In genomic region chr4:3075652-3075981, GRCh38 we compare ENCODE assay signal across 7 cellular contexts. TPM values are rescaled to one million over a fixed set of nuclear protein-coding genes. Genes with fewer than 3 reads are reported as not detected.
DNase-seq lines count a peak whose midpoint lies in the region; ATAC-seq and TF ChIP-seq lines count a peak whose summit lies in the region.

No MANE protein-coding gene starts in this region.

- H3K27ac ChIP-seq in H9 (ENCODE audit: insufficient read length, low read depth, low read length) (no peak overlapping the region), iPS DF 6.9 (ENCODE audit: low read length) (no peak overlapping the region)

- no peak overlapping the region for H3K18ac ChIP-seq in H9 (ENCODE audit: insufficient read length, low read depth, low read length)

- CTCF ChIA-PET in activated B cell treated with CpG ODN at 0.5 μM for 24 hours (lab: Charles Lee), result no interaction called here

- DNase-seq in H9 (no peak), activated B cell treated with CpG ODN at 0.5 μM for 24 hours (no peak), iPS DF 6.9 (ENCODE audit: low read depth, low spot score) (no peak), midbrain (lab: John Stamatoyannopoulos, UW) (no peak), NCI-H524 treated with DMSO at 0.1 percent for 48 hours (lab: John Stamatoyannopoulos, UW) (no peak)

- H3K27me3 ChIP-seq in H9 (ENCODE audit: insufficient read depth, low read length), result no peaks in the 10 kb centered on the region
- H3K27me3 ChIP-seq in iPS DF 6.9 (ENCODE audit: control insufficient read depth, insufficient read depth, low read length), result no peaks in the 10 kb centered on the region

- H2BK5ac ChIP-seq in H9 (ENCODE audit: insufficient read length, low read length), result no peak overlapping the region

- no peak overlapping the region for H3T11ph ChIP-seq in H9 (ENCODE audit: low read length)

- H3K27me3 Mint-ChIP-seq in H9 (ENCODE audit: low read depth) (peaks cover 1% of the 10 kb centered on the region; the same call in 1 of the 2 replicates), activated B cell treated with CpG ODN at 0.5 μM for 24 hours (no peaks in the 10 kb centered on the region)
- H3K27me3 Mint-ChIP-seq in stimulated activated memory B cell treated with anti-CD40 and anti-IgM and Interleukin-4, amounts not matched to agents 10 μg/mL and 1 μg/mL and 100 μg/mL, for 72 hours, result no peaks in the 10 kb centered on the region

- H3K4me1 ChIP-seq in H9 (ENCODE audit: insufficient read depth, low read length) (no peaks in the 10 kb centered on the region; the same call in 1 of the 2 replicates), iPS DF 6.9 (ENCODE audit: control insufficient read depth, insufficient read depth, low read length) (no peaks in the 10 kb centered on the region)

- no peak overlapping the region for H3K14ac ChIP-seq in H9 (ENCODE audit: insufficient read depth, low read length)

- H3K23ac ChIP-seq in H9 (ENCODE audit: insufficient read length, low read depth, low read length), result no peak overlapping the region

- H3K4me2 ChIP-seq in H9 (ENCODE audit: insufficient read depth, insufficient read length, low read length), result peak overlapping the region; percentile 97

- H3K4me1 Mint-ChIP-seq in H9, result peaks cover 11 to 14% of the 10 kb centered on the region in 2 experiments
- H3K4me1 Mint-ChIP-seq in activated B cell treated with CpG ODN at 0.5 μM for 24 hours, result peaks cover 53% of the 10 kb centered on the region
- peaks cover 56% of the 10 kb centered on the region for H3K4me1 Mint-ChIP-seq in stimulated activated memory B cell treated with anti-CD40 and anti-IgM and Interleukin-4, amounts not matched to agents 10 μg/mL and 1 μg/mL and 100 μg/mL, for 72 hours

- no peak for ATAC-seq in activated B cell treated with CpG ODN at 0.5 μM for 24 hours (ENCODE audit: low read depth)
- ATAC-seq in stimulated activated memory B cell treated with anti-CD40 and anti-IgM and Interleukin-4, amounts not matched to agents 10 μg/mL and 1 μg/mL and 100 μg/mL, for 72 hours, result no peak
- no peak for ATAC-seq in GM21526 (IDR thresholded peaks at IDR 0.05; ENCODE audit: low FRiP score, unreplicated experiment)

- H3K36me3 Mint-ChIP-seq in H9 (ENCODE audit: insufficient read depth in 1 of 3, low read depth in 3 of 3), result no peaks in the 10 kb centered on the region; a peak in 3 of 7 replicates
- peaks cover 7% of the 10 kb centered on the region for H3K36me3 Mint-ChIP-seq in activated B cell treated with CpG ODN at 0.5 μM for 24 hours (ENCODE audit: low read depth)
- peaks cover 26% of the 10 kb centered on the region for H3K36me3 Mint-ChIP-seq in stimulated activated memory B cell treated with anti-CD40 and anti-IgM and Interleukin-4, amounts not matched to agents 10 μg/mL and 1 μg/mL and 100 μg/mL, for 72 hours

- H4K5ac ChIP-seq in H9 (ENCODE audit: insufficient read length, low read depth, low read length), result no peak overlapping the region

- no peak overlapping the region for H2BK12ac ChIP-seq in H9 (ENCODE audit: insufficient read length, low read depth, low read length)

- H2BK20ac ChIP-seq in H9 (ENCODE audit: low read depth, low read length, poor library complexity, severe bottlenecking), result no peak overlapping the region

- H3K79me1 ChIP-seq in H9 (ENCODE audit: insufficient read depth, low read depth, low read length, poor library complexity, severe bottlenecking), result peaks cover 12% of the 10 kb centered on the region

- intact Hi-C loops in activated B cell treated with CpG ODN at 0.5 μM for 24 hours (cut with micrococcal nuclease), result loop anchor here (5.0 to 10.0 kb wide), 4 partner anchors 312 to 1361 kb away; partner anchors contain the start of genes FAM193A and SLBP

- H2BK15ac ChIP-seq in H9 (ENCODE audit: low read depth, low read length), result no peak overlapping the region

- H3K4me3 ChIP-seq in iPS DF 6.9 (ENCODE audit: low read length), result peak overlapping the region; percentile 39; the same call in 1 of the 2 replicates

- H4K91ac ChIP-seq in H9 (ENCODE audit: insufficient read length, low read depth, low read length), result no peak overlapping the region

- H2BK120ac ChIP-seq in H9 (ENCODE audit: low read depth, low read length, poor library complexity, severe bottlenecking), result no peak overlapping the region

- H3K27ac Mint-ChIP-seq in H9, result peak overlapping the region; percentile 23 to 76 (median 57); a peak in 4 of 7 replicates
- H3K27ac Mint-ChIP-seq in activated B cell treated with CpG ODN at 0.5 μM for 24 hours, result peak overlapping the region; percentile 95
- H3K27ac Mint-ChIP-seq in stimulated activated memory B cell treated with anti-CD40 and anti-IgM and Interleukin-4, amounts not matched to agents 10 μg/mL and 1 μg/mL and 100 μg/mL, for 72 hours, result peak overlapping the region; percentile 84

- H2AFZ ChIP-seq in H9 (ENCODE audit: low read length), result no peak overlapping the region

- WGBS in H9 (ENCODE audit: extremely low coverage, insufficient read length, low lambda C conversion rate), result 100% methylated on average over 1 of the region's 8 CpGs
- WGBS in iPS DF 6.9 (ENCODE audit: insufficient coverage, insufficient read length), result 100% methylated on average over 2 of the region's 8 CpGs

- H3K79me2 ChIP-seq in H9 (ENCODE audit: insufficient read depth, low read length), result peaks cover 25% of the 10 kb centered on the region; the same call in 1 of the 2 replicates

- H3K56ac ChIP-seq in H9 (ENCODE audit: insufficient read length, low read depth, low read length), result no peak overlapping the region

- H3K9me3 ChIP-seq in H9 (ENCODE audit: control insufficient read depth, low read depth, low read length) (no peaks in the 10 kb centered on the region), iPS DF 6.9 (ENCODE audit: control insufficient read depth, insufficient read depth, low read length) (no peaks in the 10 kb centered on the region)

- no peak overlapping the region for H4K8ac ChIP-seq in H9 (replicated peaks; ENCODE audit: insufficient read length, low read depth, low read length)

- H3K4ac ChIP-seq in H9 (ENCODE audit: low read depth, low read length), result no peak overlapping the region

- TF ChIP-seq CTCF in H9 (conservative IDR thresholded peaks at IDR 0.05) (no peak), activated B cell treated with CpG ODN at 0.5 μM for 24 hours (IDR thresholded peaks at IDR 0.05) (no peak)

- H3K9me3 Mint-ChIP-seq in H9, result no peaks in the 10 kb centered on the region
- H3K9me3 Mint-ChIP-seq in activated B cell treated with CpG ODN at 0.5 μM for 24 hours, result no peaks in the 10 kb centered on the region
- H3K9me3 Mint-ChIP-seq in stimulated activated memory B cell treated with anti-CD40 and anti-IgM and Interleukin-4, amounts not matched to agents 10 μg/mL and 1 μg/mL and 100 μg/mL, for 72 hours, result no peaks in the 10 kb centered on the region

- peaks cover 2% of the 10 kb centered on the region for H4K20me1 ChIP-seq in H9 (ENCODE audit: control insufficient read depth, insufficient read depth, insufficient read length)

- peaks cover 8% of the 10 kb centered on the region for H3K23me2 ChIP-seq in H9 (ENCODE audit: insufficient read length, low read depth, low read length, poor library complexity, severe bottlenecking)

- H3K36me3 ChIP-seq in iPS DF 6.9 (ENCODE audit: control insufficient read depth, insufficient read depth, low read length), result no peaks in the 10 kb centered on the region

- H2AK5ac ChIP-seq in H9 (ENCODE audit: insufficient read length, low read length), result no peak overlapping the region

- POLR2A ChIA-PET in activated B cell treated with CpG ODN at 0.5 μM for 24 hours (lab: Charles Lee), result interaction anchor here (0.7 to 4.3 kb wide), 11 partner anchors 11 to 540 kb away, joined by 3 to 29 read pairs (median 5); no protein-coding TSS in a partner anchor

- H3K9ac ChIP-seq in H9 (ENCODE audit: extremely low read depth, insufficient read length, low read length), result peak overlapping the region; percentile 73

- H3K4me3 Mint-ChIP-seq in H9 (peak overlapping the region; percentile 92 to 96), activated B cell treated with CpG ODN at 0.5 μM for 24 hours (peak overlapping the region; percentile 92)
- H3K4me3 Mint-ChIP-seq in stimulated activated memory B cell treated with anti-CD40 and anti-IgM and Interleukin-4, amounts not matched to agents 10 μg/mL and 1 μg/mL and 100 μg/mL, for 72 hours, result peak overlapping the region; percentile 93

RNA-seq across cellular contexts. Expression of gene HTT, which starts 1.1 kb away (rescaled TPM):
- total RNA-seq in H9 (2021) (60.9 and 64.4 TPM in 2 replicates), activated B cell treated with CpG ODN at 0.5 μM for 24 hours (239 and 242 TPM in 2 replicates)

RNA-seq across cellular contexts. Expression of gene HTT-AS, which starts 1.3 kb away (rescaled TPM):
- total RNA-seq in H9 (2021) (not detected in 2 replicates), activated B cell treated with CpG ODN at 0.5 μM for 24 hours (not detected in 2 replicates)
